In genomic region chr10:35819736-35820135, GRCh38 we compare ENCODE assay signal across 28 cellular contexts.
"Had no signal": no experiment of that assay in that cellular context is flagged by ENCODE, and none has a peak within 500 bp of the region (broad histone marks: within the 10 kb centered on the region; RNA-seq: fewer than 3 reads in every experiment).

No MANE protein-coding gene starts in this region.

- H3K36me3 ChIP-seq: adrenal gland, ascending aorta, breast epithelium, cardiac muscle cell, colonic mucosa, gastrocnemius medialis, heart left ventricle had no signal

- H3K27ac ChIP-seq: adrenal gland, ascending aorta, breast epithelium, cardiac muscle cell, colonic mucosa, foreskin keratinocyte, gastrocnemius medialis, heart left ventricle had no signal

- DNase-seq: activated CD4-positive, alpha-beta memory T cell treated with anti-CD3 and anti-CD28 coated beads for 36 hours; activated CD4-positive, alpha-beta T cell treated with anti-CD3 and anti-CD28 coated beads for 36 hours; activated CD4-positive, alpha-beta T cell treated with anti-CD3 and anti-CD28 coated beads, Interleukin-2, amount 10 ng/mL, durations not matched to agents 24 days and 14 days; activated CD4-positive, CD25-positive, alpha-beta regulatory T cell; activated CD4-positive, CD25-positive, alpha-beta regulatory T cell treated with anti-CD3 and anti-CD28 coated beads, Interleukin-2, amount 50 U/mL, for 72 hours; activated CD8-positive, alpha-beta memory T cell treated with anti-CD3 and anti-CD28 coated beads, Interleukin-2, amount 10 ng/mL, durations not matched to agents 7 days and 5 days; activated CD8-positive, alpha-beta memory T cell treated with anti-CD3 and anti-CD28 coated beads, Interleukin-2, amount 50 U/mL, for 4 hours; activated CD8-positive, alpha-beta T cell treated with anti-CD3 and anti-CD28 coated beads, Interleukin-2, amount 10 ng/mL, durations not matched to agents 7 days and 5 days; activated effector memory CD4-positive, alpha-beta T cell treated with anti-CD3 and anti-CD28 coated beads, Interleukin-2, amount 50 U/mL, for 16 hours; activated naive CD4-positive, alpha-beta T cell treated with anti-CD3 and anti-CD28 coated beads for 36 hours; activated naive CD8-positive, alpha-beta T cell treated with anti-CD3 and anti-CD28 coated beads for 36 hours; activated naive CD8-positive, alpha-beta T cell treated with anti-CD3 and anti-CD28 coated beads, Interleukin-2, amount 50 U/mL, for 24 hours; activated T-cell treated with anti-CD3 and anti-CD28 coated beads, Interleukin-2, amount 50 U/mL, for 1 hour; activated T-cell treated with anti-CD3 and anti-CD28 coated beads, Interleukin-2, amount 50 U/mL, for 48 hours; adrenal gland; amygdala; central memory CD4-positive, alpha-beta T cell; cerebellar nuclear complex; colonic mucosa; effector CD8-positive, alpha-beta T cell; foreskin keratinocyte; gastrocnemius medialis; glutamatergic neuron; heart left ventricle; T-helper 2 cell had no signal

- H3K9me3 ChIP-seq: adrenal gland, ascending aorta, breast epithelium, colonic mucosa, gastrocnemius medialis, heart left ventricle had no signal

- H3K4me3 ChIP-seq: adrenal gland, ascending aorta, breast epithelium, cardiac muscle cell, colonic mucosa, gastrocnemius medialis, heart left ventricle had no signal

- H3K4me1 ChIP-seq: adrenal gland, breast epithelium, colonic mucosa, gastrocnemius medialis had no signal

- H3K27me3 ChIP-seq: adrenal gland, ascending aorta, breast epithelium, cardiac muscle cell, colonic mucosa, foreskin keratinocyte, gastrocnemius medialis, heart left ventricle had no signal
